Comparison of ENCODE assay signal across 1 cellular context in genomic region chr15:101439285-101439919, GRCh38.
TF ChIP-seq lines count a peak whose summit lies in the region.

No MANE protein-coding gene starts in this region.

TF ChIP-seq in HepG2, 621 proteins besides CTCF, POLR2A, EP300 and RAD21 (continues in another document):
- TF ChIP-seq BCL3 (CRISPR knock-in tag; IDR thresholded peaks at IDR 0.05): no peak
- TF ChIP-seq AGO2 (optimal IDR thresholded peaks at IDR 0.05; ENCODE audit: low read depth, low read length): no peak
- TF ChIP-seq, protein P1, sequence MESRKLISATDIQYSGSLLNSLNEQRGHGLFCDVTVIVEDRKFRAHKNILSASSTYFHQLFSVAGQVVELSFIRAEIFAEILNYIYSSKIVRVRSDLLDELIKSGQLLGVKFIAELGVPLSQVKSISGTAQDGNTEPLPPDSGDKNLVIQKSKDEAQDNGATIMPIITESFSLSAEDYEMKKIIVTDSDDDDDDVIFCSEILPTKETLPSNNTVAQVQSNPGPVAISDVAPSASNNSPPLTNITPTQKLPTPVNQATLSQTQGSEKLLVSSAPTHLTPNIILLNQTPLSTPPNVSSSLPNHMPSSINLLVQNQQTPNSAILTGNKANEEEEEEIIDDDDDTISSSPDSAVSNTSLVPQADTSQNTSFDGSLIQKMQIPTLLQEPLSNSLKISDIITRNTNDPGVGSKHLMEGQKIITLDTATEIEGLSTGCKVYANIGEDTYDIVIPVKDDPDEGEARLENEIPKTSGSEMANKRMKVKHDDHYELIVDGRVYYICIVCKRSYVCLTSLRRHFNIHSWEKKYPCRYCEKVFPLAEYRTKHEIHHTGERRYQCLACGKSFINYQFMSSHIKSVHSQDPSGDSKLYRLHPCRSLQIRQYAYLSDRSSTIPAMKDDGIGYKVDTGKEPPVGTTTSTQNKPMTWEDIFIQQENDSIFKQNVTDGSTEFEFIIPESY (CRISPR knock-in tag; IDR thresholded peaks at IDR 0.05): peak; percentile 53; the same call in 1 of the 2 replicates
- TF ChIP-seq NCOA1 (CRISPR knock-in tag; IDR thresholded peaks at IDR 0.05): peak; percentile 67
- peak; percentile 99 for TF ChIP-seq NCOR1 (IDR thresholded peaks at IDR 0.05; ENCODE audit: borderline replicate concordance, low read length)
- no peak for TF ChIP-seq KIAA2018 (CRISPR knock-in tag; IDR thresholded peaks at IDR 0.05; ENCODE audit: borderline replicate concordance)
- TF ChIP-seq, protein P2, sequence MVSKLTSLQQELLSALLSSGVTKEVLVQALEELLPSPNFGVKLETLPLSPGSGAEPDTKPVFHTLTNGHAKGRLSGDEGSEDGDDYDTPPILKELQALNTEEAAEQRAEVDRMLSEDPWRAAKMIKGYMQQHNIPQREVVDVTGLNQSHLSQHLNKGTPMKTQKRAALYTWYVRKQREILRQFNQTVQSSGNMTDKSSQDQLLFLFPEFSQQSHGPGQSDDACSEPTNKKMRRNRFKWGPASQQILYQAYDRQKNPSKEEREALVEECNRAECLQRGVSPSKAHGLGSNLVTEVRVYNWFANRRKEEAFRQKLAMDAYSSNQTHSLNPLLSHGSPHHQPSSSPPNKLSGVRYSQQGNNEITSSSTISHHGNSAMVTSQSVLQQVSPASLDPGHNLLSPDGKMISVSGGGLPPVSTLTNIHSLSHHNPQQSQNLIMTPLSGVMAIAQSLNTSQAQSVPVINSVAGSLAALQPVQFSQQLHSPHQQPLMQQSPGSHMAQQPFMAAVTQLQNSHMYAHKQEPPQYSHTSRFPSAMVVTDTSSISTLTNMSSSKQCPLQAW (CRISPR knock-in tag; IDR thresholded peaks at IDR 0.05): peak; percentile 96
- TF ChIP-seq HCFC1 (IDR thresholded peaks at IDR 0.05; ENCODE audit: low read depth, low read length): no peak
- peak; percentile 71 for TF ChIP-seq ZFX (CRISPR knock-in tag; IDR thresholded peaks at IDR 0.05; ENCODE audit: low read depth)
- TF ChIP-seq ZNF83 (CRISPR knock-in tag; IDR thresholded peaks at IDR 0.05; ENCODE audit: borderline replicate concordance): no peak
- TF ChIP-seq ZNF670 (CRISPR knock-in tag; IDR thresholded peaks at IDR 0.05; ENCODE audit: borderline replicate concordance): peak; percentile 39; the same call in 1 of the 2 replicates
- TF ChIP-seq ZNF10 (CRISPR knock-in tag; IDR thresholded peaks at IDR 0.05; ENCODE audit: borderline replicate concordance, low read depth): no peak
- TF ChIP-seq ZBTB7A (CRISPR knock-in tag; IDR thresholded peaks at IDR 0.05): no peak
- TF ChIP-seq SKIL (CRISPR knock-in tag; IDR thresholded peaks at IDR 0.05; ENCODE audit: borderline replicate concordance): peak; percentile 91
- peak; percentile 65; the same call in 1 of the 2 replicates for TF ChIP-seq KDM1A (CRISPR knock-in tag; IDR thresholded peaks at IDR 0.05)
- peak; percentile 95 for TF ChIP-seq REPIN1 (CRISPR knock-in tag; IDR thresholded peaks at IDR 0.05; ENCODE audit: borderline replicate concordance, low read depth)
- TF ChIP-seq POLR2AphosphoS2 (IDR thresholded peaks at IDR 0.05; ENCODE audit: low read depth, low read length): no peak
- peak; percentile 74 for TF ChIP-seq YEATS4 (CRISPR knock-in tag; IDR thresholded peaks at IDR 0.05; ENCODE audit: borderline replicate concordance)
- peak; percentile 93 for TF ChIP-seq PPARG (CRISPR knock-in tag; conservative IDR thresholded peaks at IDR 0.05)
- TF ChIP-seq ZNF24 (IDR thresholded peaks at IDR 0.05): no peak
- TF ChIP-seq MED8 (CRISPR knock-in tag; IDR thresholded peaks at IDR 0.05; ENCODE audit: insufficient replicate concordance): peak; percentile 96
- TF ChIP-seq RARG (CRISPR knock-in tag; IDR thresholded peaks at IDR 0.05; ENCODE audit: low read depth): no peak
- TF ChIP-seq ZNF430 (CRISPR knock-in tag; IDR thresholded peaks at IDR 0.05): peak; percentile 94
- TF ChIP-seq CCAR2 (optimal IDR thresholded peaks at IDR 0.05; ENCODE audit: low read depth, low read length): no peak
- no peak for TF ChIP-seq SMAD9 (CRISPR knock-in tag; IDR thresholded peaks at IDR 0.05)
- TF ChIP-seq KLF12 (CRISPR knock-in tag; IDR thresholded peaks at IDR 0.05; ENCODE audit: borderline replicate concordance): no peak
- TF ChIP-seq ZNF329 (CRISPR knock-in tag; IDR thresholded peaks at IDR 0.05; ENCODE audit: low read depth): no peak
- TF ChIP-seq ZNF629 (CRISPR knock-in tag; conservative IDR thresholded peaks at IDR 0.05): peak; percentile 51
- no peak for TF ChIP-seq ZNF773 (CRISPR knock-in tag; IDR thresholded peaks at IDR 0.05; ENCODE audit: borderline replicate concordance)
- TF ChIP-seq ZNF674 (CRISPR knock-in tag; IDR thresholded peaks at IDR 0.05; ENCODE audit: low read depth): 0 out of 2 replicates have a peak, but pooled peaks have one; percentile 87
- TF ChIP-seq MAFK (conservative IDR thresholded peaks at IDR 0.05 in 1 of 2, IDR thresholded peaks at IDR 0.05 in 1 of 2; ENCODE audit: low read length in 2 of 2): no peak; a peak in 2 of 4 replicates
- TF ChIP-seq ZNF660 (CRISPR knock-in tag; IDR thresholded peaks at IDR 0.05; ENCODE audit: borderline replicate concordance, low read depth): no peak
- peak; percentile 81 for TF ChIP-seq DRAP1 (CRISPR knock-in tag; IDR thresholded peaks at IDR 0.05)
- peak; percentile 90 for TF ChIP-seq FOXK1 (CRISPR knock-in tag; IDR thresholded peaks at IDR 0.05; ENCODE audit: borderline replicate concordance, low read depth)
- peak; percentile 69; the same call in 1 of the 2 replicates for TF ChIP-seq KDM2A (CRISPR knock-in tag; IDR thresholded peaks at IDR 0.05; ENCODE audit: borderline replicate concordance, low read depth)
- no peak for TF ChIP-seq CERS6 (CRISPR knock-in tag; IDR thresholded peaks at IDR 0.05)
- TF ChIP-seq CAMTA2 (CRISPR knock-in tag; IDR thresholded peaks at IDR 0.05; ENCODE audit: borderline replicate concordance): no peak
- TF ChIP-seq, protein P3, sequence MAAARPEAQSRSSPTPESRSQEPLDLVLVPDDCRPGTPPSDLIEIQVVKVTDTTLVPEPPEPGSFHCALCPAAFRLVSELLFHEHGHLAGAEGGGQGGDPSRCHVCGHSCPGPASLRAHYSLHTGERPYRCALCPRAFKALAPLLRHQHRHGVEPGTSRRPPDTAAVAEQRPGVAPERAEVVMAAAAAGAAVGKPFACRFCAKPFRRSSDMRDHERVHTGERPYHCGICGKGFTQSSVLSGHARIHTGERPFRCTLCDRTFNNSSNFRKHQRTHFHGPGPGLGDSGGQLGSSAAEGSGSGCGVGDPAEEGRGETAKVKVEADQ (CRISPR knock-in tag; IDR thresholded peaks at IDR 0.05; ENCODE audit: borderline replicate concordance): no peak
- TF ChIP-seq ZNF589 (CRISPR knock-in tag; conservative IDR thresholded peaks at IDR 0.05): 0 out of 2 replicates have a peak, but pooled peaks have one; percentile 32
- no peak for TF ChIP-seq ZNF577 (CRISPR knock-in tag; IDR thresholded peaks at IDR 0.05; ENCODE audit: borderline replicate concordance, low read depth)
- TF ChIP-seq HIC2 (CRISPR knock-in tag; IDR thresholded peaks at IDR 0.05; ENCODE audit: low read depth): peak; percentile 95
- TF ChIP-seq RXRB (CRISPR knock-in tag; IDR thresholded peaks at IDR 0.05; ENCODE audit: borderline replicate concordance): peak; percentile 98
- no peak for TF ChIP-seq HNRNPUL1 (IDR thresholded peaks at IDR 0.05; ENCODE audit: low read depth, low read length)
- no peak for TF ChIP-seq KAT2B (IDR thresholded peaks at IDR 0.05; ENCODE audit: borderline replicate concordance, low read depth, low read length)
- no peak for TF ChIP-seq IKZF4 (CRISPR knock-in tag; IDR thresholded peaks at IDR 0.05; ENCODE audit: borderline replicate concordance, low read depth, not compliant biosample characterization)
